12 cellular contexts compared by ENCODE assay signal in genomic region chr1:12121212-12122000, GRCh38. TPM values are rescaled to one million over a fixed set of nuclear protein-coding genes. Genes with fewer than 3 reads are reported as not detected.
DNase-seq lines count a peak whose midpoint lies in the region; ATAC-seq and TF ChIP-seq lines count a peak whose summit lies in the region.
"Had no signal": no experiment of that assay in that cellular context is flagged by ENCODE, and none has a peak within 500 bp of the region (broad histone marks: within the 10 kb centered on the region; RNA-seq: fewer than 3 reads in every experiment).

No MANE protein-coding gene starts in this region.

- H4K20me1 ChIP-seq in Karpas-422 (ENCODE audit: insufficient read depth, low read depth, low read length) = no peaks in the 10 kb centered on the region; the same call in 1 of the 2 replicates

- H3K79me2 ChIP-seq in Karpas-422 (ENCODE audit: low read length) = no peaks in the 10 kb centered on the region

- in situ Hi-C loops in astrocyte of the cerebellum (cut with HindIII; ENCODE audit: low sequenced_read_pairs) = no loop called here

- H3K4me3 ChIP-seq in astrocyte of the cerebellum (ENCODE audit: low read depth, low read length) (no peak overlapping the region), Karpas-422 (ENCODE audit: low read length) (no peak overlapping the region)

- no peak overlapping the region for H3K4me2 ChIP-seq in Karpas-422 (ENCODE audit: low read depth, low read length, poor library complexity, severe bottlenecking)

- DNase-seq in AG08395 (ENCODE audit: low spot score) (peak; percentile 39), GM04503 (ENCODE audit: low read depth) (peak; percentile 80), astrocyte of the cerebellum (ENCODE audit: low read depth) (peak; percentile 19), islet precursor cell (peak; percentile 50), Karpas-422 (no peak), NCI-H2171 treated with DMSO at 0.1 percent for 48 hours (lab: John Stamatoyannopoulos, UW) (no peak)
- DNase-seq in stimulated activated CD8-positive, alpha-beta memory T cell treated with anti-CD3 and anti-CD28 coated beads, Interleukin-4, amount 100 ng/mL, for 48 hours = no peak
- DNase-seq: NCI-H1048 had no signal

- no peak for TF ChIP-seq CTCF in astrocyte of the cerebellum (IDR thresholded peaks at IDR 0.05; ENCODE audit: low read depth, low read length, missing control alignments)

- no peak for ATAC-seq in GM21717 (IDR thresholded peaks at IDR 0.05; ENCODE audit: unreplicated experiment)

- no peaks in the 10 kb centered on the region for H3K27me3 ChIP-seq in Karpas-422 (ENCODE audit: low read length)

- no peaks in the 10 kb centered on the region for H3K36me3 ChIP-seq in Karpas-422 (ENCODE audit: insufficient read depth, low read length)

- no peaks in the 10 kb centered on the region for H3K9me2 ChIP-seq in Karpas-422 (replicated peaks; ENCODE audit: insufficient read depth, low read length)

- no peak overlapping the region for H2AFZ ChIP-seq in Karpas-422 (ENCODE audit: low read length)

- H3K27ac ChIP-seq in Karpas-422 (ENCODE audit: low read length) = no peak overlapping the region
- H3K27ac ChIP-seq: C4-2B, RWPE1 had no signal

- no peaks in the 10 kb centered on the region for H3K9me3 ChIP-seq in Karpas-422 (ENCODE audit: low read length)

- H3K4me1 ChIP-seq in Karpas-422 (ENCODE audit: low read length) = no peaks in the 10 kb centered on the region

- H3K9ac ChIP-seq in Karpas-422 (ENCODE audit: low read length) = no peak overlapping the region

RNA-seq across cellular contexts. Expression of gene TNFRSF1B, which starts 45.4 kb away (rescaled TPM):
- not detected in 2 replicates for total RNA-seq in Karpas-422 (2014; rRNA removed; shearing (Covaris generic); ENCODE audit: low replicate concordance)
- total RNA-seq: HT-29 had no signal

RNA-seq across cellular contexts. Expression of gene TNFRSF8, which starts 58.3 kb away (rescaled TPM):
- not detected in 2 replicates for total RNA-seq in Karpas-422 (2014; rRNA removed; shearing (Covaris generic); ENCODE audit: low replicate concordance)
- total RNA-seq: HT-29 had no signal

Comparison
In these comparisons a context has a peak if more than half of its experiments do, and no peak if none do; other contexts are left out.
1. DNase-seq: peak in AG08395 (single experiment), GM04503 (single experiment), astrocyte of the cerebellum (single experiment) and islet precursor cell (single experiment); none in Karpas-422 (single experiment), stimulated activated CD8-positive, alpha-beta memory T cell treated with anti-CD3 and anti-CD28 coated beads, Interleukin-4, amount 100 ng/mL, for 48 hours (single experiment) and NCI-H2171 treated with DMSO at 0.1 percent for 48 hours (single experiment).